In genomic region chr11:6617315-6617781, GRCh38 we compare ENCODE assay signal across 11 cellular contexts. TPM values are rescaled to one million over a fixed set of nuclear protein-coding genes. Genes with fewer than 3 reads are reported as not detected.
DNase-seq lines count a peak whose midpoint lies in the region; ATAC-seq, FAIRE-seq and TF ChIP-seq lines count a peak whose summit lies in the region.
"Had no signal": no experiment of that assay in that cellular context is flagged by ENCODE, and none has a peak within 500 bp of the region (broad histone marks: within the 10 kb centered on the region; RNA-seq: fewer than 3 reads in every experiment).

No MANE protein-coding gene starts in this region.

- no peak overlapping the region for H3K4me3 ChIP-seq in DOHH2 (ENCODE audit: low read length)
- no peak overlapping the region for H3K4me3 ChIP-seq in OCI-LY7 (ENCODE audit: low read depth, low read length, poor library complexity, severe bottlenecking)
- peak overlapping the region in 2 of 3 experiments; percentile 87 to 88 for H3K4me3 ChIP-seq in endothelial cell of umbilical vein (replicated peaks in 1 of 3; ENCODE audit: insufficient read depth in 1 of 3, low read depth in 1 of 3, low read length in 3 of 3)
- H3K4me3 ChIP-seq in sigmoid colon = peak overlapping the region in 3 of 4 donors; percentile 58 to 75 (median 62)

- H4K20me1 ChIP-seq in DOHH2 (ENCODE audit: control insufficient read depth, insufficient read depth, low read depth, low read length) (no peaks in the 10 kb centered on the region), OCI-LY7 (ENCODE audit: insufficient read depth, low read length) (no peaks in the 10 kb centered on the region), endothelial cell of umbilical vein (replicated peaks; ENCODE audit: control insufficient read depth, extremely low read depth, insufficient read depth, low read length) (no peaks in the 10 kb centered on the region)

- DNase-seq in OCI-LY7 (ENCODE audit: low spot score) (no peak), endothelial cell of umbilical vein (ENCODE audit: low read depth, low spot score) (peak; percentile 36), sigmoid colon (peak; percentile 50), RWPE1 (ENCODE audit: low spot score) (no peak)
- no peak for DNase-seq in CD4-positive, alpha-beta T cell
- DNase-seq: NCI-H748 treated with DMSO at 0.1 percent for 48 hours had no signal

- TF ChIP-seq CTCF in DOHH2 (IDR thresholded peaks at IDR 0.05; ENCODE audit: low read depth, low read length, poor library complexity, severe bottlenecking) (no peak), OCI-LY7 (conservative IDR thresholded peaks at IDR 0.05; ENCODE audit: low read length) (no peak), endothelial cell of umbilical vein (IDR thresholded peaks at IDR 0.05; ENCODE audit: extremely low read depth in 1 of 2, insufficient read depth in 1 of 2, low read depth in 1 of 2, low read length in 2 of 2) (no peak), sigmoid colon (IDR thresholded peaks at IDR 0.05) (no peak), RWPE1 (conservative IDR thresholded peaks at IDR 0.05; ENCODE audit: low read depth) (no peak)
- no peak for TF ChIP-seq CTCF in CD4-positive, alpha-beta T cell (IDR thresholded peaks at IDR 0.05)

- H3K9me3 ChIP-seq in DOHH2 (ENCODE audit: control insufficient read depth, insufficient read depth, low read length) (no peaks in the 10 kb centered on the region), OCI-LY7 (ENCODE audit: low read length) (no peaks in the 10 kb centered on the region), endothelial cell of umbilical vein (replicated peaks; ENCODE audit: control insufficient read depth, insufficient read depth, low read length) (no peaks in the 10 kb centered on the region), sigmoid colon (no peaks in the 10 kb centered on the region)
- no peaks in the 10 kb centered on the region for H3K9me3 ChIP-seq in CD4-positive, alpha-beta T cell (ENCODE audit: control insufficient read depth, low read length)

- H3K4me2 ChIP-seq in DOHH2 (ENCODE audit: low read length) (peak overlapping the region; percentile 83; the same call in 1 of the 2 replicates), OCI-LY7 (ENCODE audit: low read length) (peak overlapping the region; percentile 95; the same call in 1 of the 2 replicates), endothelial cell of umbilical vein (ENCODE audit: insufficient read depth, low read length) (peak overlapping the region; percentile 80)

- no peak for ATAC-seq in CD4-positive, alpha-beta T cell (ENCODE audit: poor library complexity)
- ATAC-seq in HG03159 (IDR thresholded peaks at IDR 0.05; ENCODE audit: unreplicated experiment) (no peak), HG02642 (IDR thresholded peaks at IDR 0.05; ENCODE audit: poor library complexity, unreplicated experiment) (no peak)

- peak overlapping the region; percentile 30 for H3K9ac ChIP-seq in endothelial cell of umbilical vein (replicated peaks; ENCODE audit: extremely low read depth, insufficient read depth, low read length)

- H3K36me3 Mint-ChIP-seq in CD4-positive, alpha-beta T cell (ENCODE audit: low read depth) = peaks cover 9% of the 10 kb centered on the region

- no peak overlapping the region for H2AFZ ChIP-seq in OCI-LY7 (ENCODE audit: low read length)
- no peak overlapping the region for H2AFZ ChIP-seq in endothelial cell of umbilical vein (ENCODE audit: low read depth, low read length)

- H3K27me3 ChIP-seq in DOHH2 (ENCODE audit: control insufficient read depth, low read length) (no peaks in the 10 kb centered on the region), endothelial cell of umbilical vein (ENCODE audit: control insufficient read depth in 2 of 2, insufficient read depth in 2 of 2, low read length in 2 of 2) (no peaks in the 10 kb centered on the region), sigmoid colon (no peaks in the 10 kb centered on the region)
- no peaks in the 10 kb centered on the region for H3K27me3 ChIP-seq in CD4-positive, alpha-beta T cell (ENCODE audit: control insufficient read depth, insufficient read depth, low read length)

- no peak overlapping the region for H3K27ac ChIP-seq in DOHH2 (ENCODE audit: low read depth, low read length)
- no peak overlapping the region for H3K27ac ChIP-seq in OCI-LY7 (ENCODE audit: low read depth, low read length, poor library complexity, severe bottlenecking)
- H3K27ac ChIP-seq in endothelial cell of umbilical vein (ENCODE audit: insufficient read depth, low read depth, low read length) = peak overlapping the region; percentile 68
- H3K27ac ChIP-seq in sigmoid colon = peak overlapping the region in 3 of 4 donors; percentile 85 to 98 (median 85)
- no peak overlapping the region for H3K27ac ChIP-seq in CD4-positive, alpha-beta T cell (ENCODE audit: low read depth, low read length)
- H3K27ac ChIP-seq in RWPE1 = no peak overlapping the region

- FAIRE-seq in endothelial cell of umbilical vein (lab: Jason Lieb, UNC) = no peak
- FAIRE-seq: G401.6 had no signal

- 87 to 92% methylated on average over 5 of the region's 5 CpGs for WGBS in sigmoid colon, 2 donors

- TF ChIP-seq POLR2A in endothelial cell of umbilical vein (IDR thresholded peaks at IDR 0.05; ENCODE audit: low read depth, low read length) (no peak), sigmoid colon (IDR thresholded peaks at IDR 0.05) (no peak)

- TF ChIP-seq EP300 in sigmoid colon (IDR thresholded peaks at IDR 0.05) = no peak

- intact Hi-C loops in OCI-LY7 (cut with micrococcal nuclease; ENCODE audit: unreplicated experiment) (no loop called here), endothelial cell of umbilical vein (cut with micrococcal nuclease) (loop anchor here (5.0 kb wide), 1 partner anchor 140 kb away; no protein-coding TSS in a partner anchor), sigmoid colon (cut with DNase I) (loop anchor here (5.0 kb wide), 1 partner anchor 65 kb away; the partner anchor contains the start of gene MRPL17)
- intact Hi-C loops in CD4-positive, alpha-beta T cell (cut with DNase I, micrococcal nuclease) = loop anchor here in 1 of 2 experiments (5.0 to 10.0 kb wide), 3 partner anchors 135 to 383 kb away; partner anchors contain the start of genes APBB1, ARFIP2, CNGA4 and FHIP1B

- H3K79me2 ChIP-seq in DOHH2 (ENCODE audit: control insufficient read depth, low read length) (peaks cover 6% of the 10 kb centered on the region), OCI-LY7 (ENCODE audit: insufficient read depth, low read depth, low read length) (no peaks in the 10 kb centered on the region; the same call in 1 of the 2 replicates), endothelial cell of umbilical vein (ENCODE audit: control insufficient read depth, insufficient read depth, low read length) (peaks cover 7% of the 10 kb centered on the region)

- no peaks in the 10 kb centered on the region for H3K27me3 Mint-ChIP-seq in CD4-positive, alpha-beta T cell

- CTCF ChIA-PET in OCI-LY7 (lab: Charles Lee; ENCODE audit: unreplicated experiment) (no interaction called here), endothelial cell of umbilical vein (lab: Charles Lee) (interaction anchor here (0.7 to 7.6 kb wide), 16 partner anchors 9 to 239 kb away, joined by 3 to 79 read pairs (median 6); partner anchors contain the start of genes ILK, MRPL17 and RRP8), RWPE1 (lab: Yijun Ruan, JAX) (no interaction called here)
- CTCF ChIA-PET in CD4-positive, alpha-beta T cell (lab: Charles Lee) = interaction anchor here (0.6 to 4.0 kb wide), 8 partner anchors 10 to 133 kb away, joined by 3 to 30 read pairs (median 4); partner anchors contain the start of genes ILK and MRPL17

- H3K4me1 Mint-ChIP-seq in CD4-positive, alpha-beta T cell (ENCODE audit: low read depth) = peaks cover 8% of the 10 kb centered on the region

- dilution Hi-C loops in endothelial cell of umbilical vein (cut with MboI; ENCODE audit: extremely low pct_ligation_motif_present, low sequenced_read_pairs) = no loop called here

- no peak overlapping the region for H3K27ac Mint-ChIP-seq in CD4-positive, alpha-beta T cell

- H3K9me2 ChIP-seq in DOHH2 (replicated peaks; ENCODE audit: control insufficient read depth, low read length) = no peaks in the 10 kb centered on the region
- H3K9me2 ChIP-seq in OCI-LY7 (ENCODE audit: insufficient read depth, low read length) = no peaks in the 10 kb centered on the region

- POLR2A ChIA-PET in OCI-LY7 (lab: Charles Lee) = interaction anchor here (0.6 to 2.5 kb wide), 3 partner anchors 10 to 127 kb away, joined by 3 to 13 read pairs (median 5); no protein-coding TSS in a partner anchor
- POLR2A ChIA-PET in endothelial cell of umbilical vein (lab: Charles Lee) = interaction anchor here (0.8 to 1.9 kb wide), 6 partner anchors 13 to 198 kb away, joined by 3 to 6 read pairs (median 4); partner anchors contain the start of genes APBB1, ILK and MRPL17
- POLR2A ChIA-PET in CD4-positive, alpha-beta T cell (lab: Charles Lee) = interaction anchor here (1.2 to 4.4 kb wide), 10 partner anchors 10 to 136 kb away, joined by 3 to 52 read pairs (median 17); partner anchors contain the start of genes ARFIP2, ILK, MRPL17 and RRP8
- POLR2A ChIA-PET in RWPE1 (lab: Yijun Ruan, JAX; ENCODE audit: low non-redundant PET) = interaction anchor here (0.5 kb wide), 1 partner anchor 13 kb away, joined by 3 read pairs; no protein-coding TSS in a partner anchor

- H3K4me1 ChIP-seq in DOHH2 (ENCODE audit: control insufficient read depth, low read length) (peaks cover 29% of the 10 kb centered on the region), OCI-LY7 (ENCODE audit: insufficient read depth, low read length, poor library complexity, severe bottlenecking) (peaks cover 41% of the 10 kb centered on the region), endothelial cell of umbilical vein (ENCODE audit: control insufficient read depth, extremely low read depth, insufficient read depth, low read length) (peaks cover 42% of the 10 kb centered on the region), sigmoid colon (peaks cover 0 to 40% (median 34%) of the 10 kb centered on the region in 4 donors)

- BruUV-seq in OCI-LY7 (replicated peaks; lab: Mats Ljungman, UMichigan) = no TSS peak
- no TSS peak for BruUV-seq in endothelial cell of umbilical vein (replicated peaks; lab: Mats Ljungman, UMichigan)

- H3K9me3 Mint-ChIP-seq in CD4-positive, alpha-beta T cell = no peaks in the 10 kb centered on the region
- H3K9me3 Mint-ChIP-seq: activated naive CD4-positive, alpha-beta T cell treated with anti-CD3 and anti-CD28 coated beads, Interleukin-2, amount 50 U/mL, for 72 hours had no signal

- no peaks in the 10 kb centered on the region for H3K9me1 ChIP-seq in endothelial cell of umbilical vein (replicated peaks; ENCODE audit: control insufficient read depth, extremely low read depth, insufficient read depth, low read length)

- H3K4me3 Mint-ChIP-seq in CD4-positive, alpha-beta T cell = no peak overlapping the region

- H3K36me3 ChIP-seq in DOHH2 (ENCODE audit: control insufficient read depth, low read length) (no peaks in the 10 kb centered on the region), OCI-LY7 (ENCODE audit: insufficient read depth, low read length) (peaks cover 5% of the 10 kb centered on the region; the same call in 1 of the 2 replicates), endothelial cell of umbilical vein (ENCODE audit: control insufficient read depth in 2 of 2, extremely low read depth in 1 of 2, insufficient read depth in 2 of 2, low read length in 2 of 2) (peaks cover 8 to 14% of the 10 kb centered on the region in 2 experiments), sigmoid colon (peaks cover 0 to 34% (median 17%) of the 10 kb centered on the region in 4 donors)

- H3F3A ChIP-seq in DOHH2 (ENCODE audit: control insufficient read depth, insufficient read depth) = peaks cover 5% of the 10 kb centered on the region; the same call in 1 of the 2 replicates

RNA-seq across cellular contexts. Expression of gene TPP1, which starts 1.9 kb away (rescaled TPM):
- 11.9 and 16.6 TPM in 2 replicates for total RNA-seq in OCI-LY7 (2014; rRNA removed; shearing (Covaris generic))
- total RNA-seq in OCI-LY7 (2022) (41.1 and 45.4 TPM in 2 replicates), endothelial cell of umbilical vein (101 and 124 TPM in 2 replicates), sigmoid colon (10 to 100 TPM; 39.8 to 58.8 (median 45.9) TPM)
- polyA plus RNA-seq in endothelial cell of umbilical vein (219 and 224 TPM in 2 replicates), sigmoid colon (10 to 100 TPM; 13.2 to 60.3 (median 55.5) TPM)
- polyA plus RNA-seq in endothelial cell of umbilical vein (2011; cell fraction: cytosol; rRNA removed) = 99.6 and 106 TPM in 2 replicates
- polyA plus RNA-seq in endothelial cell of umbilical vein (2011; cell fraction: nucleus; rRNA removed) = 233 and 244 TPM in 2 replicates
- 144 and 174 TPM in 2 replicates for polyA plus RNA-seq in endothelial cell of umbilical vein (2012)
- polyA minus RNA-seq in endothelial cell of umbilical vein = 171 and 223 TPM in 2 replicates
- polyA minus RNA-seq in endothelial cell of umbilical vein (2011; cell fraction: cytosol; rRNA and poly(A)+ RNA removed) = 50.7 TPM
- polyA minus RNA-seq in endothelial cell of umbilical vein (2011; cell fraction: nucleus; rRNA and poly(A)+ RNA removed) = 61.0 and 85.1 TPM in 2 replicates
- total RNA-seq in CD4-positive, alpha-beta T cell = 10 to 100 TPM; 29.7 to 34.4 TPM

RNA-seq across cellular contexts. Expression of gene TAF10, which starts 5.3 kb away (rescaled TPM):
- 97.0 and 117 TPM in 2 replicates for total RNA-seq in OCI-LY7 (2014; rRNA removed; shearing (Covaris generic))
- total RNA-seq in OCI-LY7 (2022) (139 and 146 TPM in 2 replicates), endothelial cell of umbilical vein (86.2 and 105 TPM in 2 replicates), sigmoid colon (10 to 100 TPM; 33.2 to 60.0 (median 49.0) TPM)
- polyA plus RNA-seq in endothelial cell of umbilical vein (149 and 208 TPM in 2 replicates), sigmoid colon (100 to 1,000 TPM in 2 of 3 donors, 10 to 100 TPM in 1; 67.6 to 148 (median 129) TPM)
- polyA plus RNA-seq in endothelial cell of umbilical vein (2011; cell fraction: cytosol; rRNA removed) = 153 and 155 TPM in 2 replicates
- 91.4 and 134 TPM in 2 replicates for polyA plus RNA-seq in endothelial cell of umbilical vein (2011; cell fraction: nucleus; rRNA removed)
- 213 and 235 TPM in 2 replicates for polyA plus RNA-seq in endothelial cell of umbilical vein (2012)
- polyA minus RNA-seq in endothelial cell of umbilical vein = 80.6 and 94.6 TPM in 2 replicates
- polyA minus RNA-seq in endothelial cell of umbilical vein (2011; cell fraction: cytosol; rRNA and poly(A)+ RNA removed) = 63.8 TPM
- polyA minus RNA-seq in endothelial cell of umbilical vein (2011; cell fraction: nucleus; rRNA and poly(A)+ RNA removed) = 21.2 and 22.1 TPM in 2 replicates
- 100 to 1,000 TPM; 154 to 164 TPM for total RNA-seq in CD4-positive, alpha-beta T cell

RNA-seq across cellular contexts. Expression of gene ILK, which starts 13.8 kb away (rescaled TPM):
- 52.0 and 64.8 TPM in 2 replicates for total RNA-seq in OCI-LY7 (2014; rRNA removed; shearing (Covaris generic))
- total RNA-seq in OCI-LY7 (2022) = 80.3 and 88.2 TPM in 2 replicates
- 221 and 233 TPM in 2 replicates for total RNA-seq in endothelial cell of umbilical vein
- 296 and 299 TPM in 2 replicates for polyA plus RNA-seq in endothelial cell of umbilical vein
- 264 and 294 TPM in 2 replicates for polyA plus RNA-seq in endothelial cell of umbilical vein (2011; cell fraction: cytosol; rRNA removed)
- polyA plus RNA-seq in endothelial cell of umbilical vein (2011; cell fraction: nucleus; rRNA removed) = 453 and 501 TPM in 2 replicates
- 152 and 160 TPM in 2 replicates for polyA plus RNA-seq in endothelial cell of umbilical vein (2012)
- polyA minus RNA-seq in endothelial cell of umbilical vein = 221 and 253 TPM in 2 replicates
- 85.9 TPM for polyA minus RNA-seq in endothelial cell of umbilical vein (2011; cell fraction: cytosol; rRNA and poly(A)+ RNA removed)
- 81.1 and 90.3 TPM in 2 replicates for polyA minus RNA-seq in endothelial cell of umbilical vein (2011; cell fraction: nucleus; rRNA and poly(A)+ RNA removed)
- total RNA-seq in sigmoid colon = 100 to 1,000 TPM; 450 to 607 (median 548) TPM
- polyA plus RNA-seq in sigmoid colon = 100 to 1,000 TPM in 2 of 3 donors, 10 to 100 TPM in 1; 93.7 to 117 (median 100) TPM
- total RNA-seq in CD4-positive, alpha-beta T cell = 10 to 100 TPM; 19.2 to 21.0 TPM

RNA-seq across cellular contexts. Expression of gene RRP8, which starts 13.9 kb away (rescaled TPM):
- total RNA-seq in OCI-LY7 (2014; rRNA removed; shearing (Covaris generic)) = 26.4 and 29.4 TPM in 2 replicates
- total RNA-seq in OCI-LY7 (2022) (25.0 and 33.6 TPM in 2 replicates), endothelial cell of umbilical vein (19.4 and 23.3 TPM in 2 replicates), sigmoid colon (10 to 100 TPM; 20.7 to 23.2 (median 21.7) TPM)
- polyA plus RNA-seq in endothelial cell of umbilical vein (6.4 and 7.2 TPM in 2 replicates), sigmoid colon (10 to 100 TPM; 10.2 to 15.8 (median 12.3) TPM)
- 10.6 and 12.4 TPM in 2 replicates for polyA plus RNA-seq in endothelial cell of umbilical vein (2011; cell fraction: cytosol; rRNA removed)
- 19.6 and 20.2 TPM in 2 replicates for polyA plus RNA-seq in endothelial cell of umbilical vein (2011; cell fraction: nucleus; rRNA removed)
- 14.6 and 18.5 TPM in 2 replicates for polyA plus RNA-seq in endothelial cell of umbilical vein (2012)
- 8.9 and 14.9 TPM in 2 replicates for polyA minus RNA-seq in endothelial cell of umbilical vein
- polyA minus RNA-seq in endothelial cell of umbilical vein (2011; cell fraction: cytosol; rRNA and poly(A)+ RNA removed) = 11.8 TPM
- polyA minus RNA-seq in endothelial cell of umbilical vein (2011; cell fraction: nucleus; rRNA and poly(A)+ RNA removed) = 15.7 and 17.2 TPM in 2 replicates
- total RNA-seq in CD4-positive, alpha-beta T cell = 10 to 100 TPM; 25.7 to 27.3 TPM

RNA-seq across cellular contexts. Expression of gene DCHS1, which starts 38.3 kb away (rescaled TPM):
- 0.67 and 1.1 TPM in 2 replicates for total RNA-seq in OCI-LY7 (2014; rRNA removed; shearing (Covaris generic))
- total RNA-seq in OCI-LY7 (2022) = 0.53 and 0.67 TPM in 2 replicates
- 73.0 and 73.1 TPM in 2 replicates for total RNA-seq in endothelial cell of umbilical vein
- polyA plus RNA-seq in endothelial cell of umbilical vein = 56.2 and 64.2 TPM in 2 replicates
- 31.1 and 35.9 TPM in 2 replicates for polyA plus RNA-seq in endothelial cell of umbilical vein (2011; cell fraction: cytosol; rRNA removed)
- polyA plus RNA-seq in endothelial cell of umbilical vein (2011; cell fraction: nucleus; rRNA removed) = 89.5 and 105 TPM in 2 replicates
- polyA plus RNA-seq in endothelial cell of umbilical vein (2012) = 52.6 and 58.4 TPM in 2 replicates
- polyA minus RNA-seq in endothelial cell of umbilical vein = 125 and 133 TPM in 2 replicates
- not detected for polyA minus RNA-seq in endothelial cell of umbilical vein (2011; cell fraction: cytosol; rRNA and poly(A)+ RNA removed)
- polyA minus RNA-seq in endothelial cell of umbilical vein (2011; cell fraction: nucleus; rRNA and poly(A)+ RNA removed) = 59.4 and 70.9 TPM in 2 replicates
- 10 to 100 TPM; 21.7 to 57.1 (median 32.2) TPM for total RNA-seq in sigmoid colon
- 1 to 10 TPM in 1 of 3 donors, under 1 TPM in 2; under 0.01 to 6.3 (median 0.46) TPM for polyA plus RNA-seq in sigmoid colon
- total RNA-seq in CD4-positive, alpha-beta T cell = 1 to 10 TPM; 9.7 TPM

Comparison
In these comparisons a context has a peak if more than half of its experiments do, and no peak if none do; other contexts are left out.
1. H3K27ac ChIP-seq: peak in endothelial cell of umbilical vein (single experiment) and sigmoid colon (3 of 4); none in DOHH2 (single experiment), OCI-LY7 (single experiment), CD4-positive, alpha-beta T cell (single experiment) and RWPE1 (single experiment).
2. H3K4me3 ChIP-seq: peak in endothelial cell of umbilical vein (2 of 3) and sigmoid colon (3 of 4); none in DOHH2 (single experiment) and OCI-LY7 (single experiment).
3. DNase-seq: peak in endothelial cell of umbilical vein (single experiment) and sigmoid colon (single experiment); none in OCI-LY7 (single experiment), CD4-positive, alpha-beta T cell (0 of 10) and RWPE1 (single experiment).
4. CTCF ChIA-PET loops: an anchor here in endothelial cell of umbilical vein (0.7 to 7.6 kb wide) and CD4-positive, alpha-beta T cell (0.6 to 4.0 kb wide); none called in OCI-LY7 and RWPE1.
5. Peak in every context shown above with its lines, with median percentiles within 50 percentile points of each other: H3K4me2 ChIP-seq.